ENCODE assay signal across 11 cellular contexts in genomic region chr1:22780696-22781095, GRCh38.
DNase-seq lines count a peak whose midpoint lies in the region; ATAC-seq and TF ChIP-seq lines count a peak whose summit lies in the region.
"Had no signal": no experiment of that assay in that cellular context is flagged by ENCODE, and none has a peak within 500 bp of the region (broad histone marks: within the 10 kb centered on the region; RNA-seq: fewer than 3 reads in every experiment).

No MANE protein-coding gene starts in this region.

- CTCF ChIA-PET in PC-3 (lab: Charles Lee): no interaction called here

- H3K4me3 ChIP-seq in PC-3 (ENCODE audit: low read length): no peak overlapping the region

- no peak overlapping the region for H2AFZ ChIP-seq in PC-3 (ENCODE audit: low read length)

- H3K36me3 ChIP-seq in PC-3 (ENCODE audit: low read depth, low read length): no peaks in the 10 kb centered on the region

- H3K27ac ChIP-seq in PC-3 (ENCODE audit: low read length) (no peak overlapping the region), foreskin keratinocyte (no peak overlapping the region)

- H3K9me3 ChIP-seq in PC-3 (ENCODE audit: low read length): no peaks in the 10 kb centered on the region

- H3K4me2 ChIP-seq in PC-3 (ENCODE audit: low read length): no peak overlapping the region

- H3K9ac ChIP-seq in PC-3 (ENCODE audit: low read length): no peak overlapping the region

- BruUV-seq in PC-3 (replicated peaks; lab: Mats Ljungman, UMichigan): no TSS peak

- H3K9me2 ChIP-seq in PC-3 (replicated peaks; ENCODE audit: low read length): no peaks in the 10 kb centered on the region

- H3K27me3 ChIP-seq in PC-3 (ENCODE audit: low read length) (no peaks in the 10 kb centered on the region), foreskin keratinocyte (peaks cover 43% of the 10 kb centered on the region)

- H3F3A ChIP-seq in PC-3 (ENCODE audit: low read length, unreplicated experiment): no peaks in the 10 kb centered on the region

- POLR2A ChIA-PET in PC-3 (lab: Charles Lee; ENCODE audit: unreplicated experiment): no interaction called here

- no peak for TF ChIP-seq CTCF in GM10266 (IDR thresholded peaks at IDR 0.05; ENCODE audit: control insufficient read depth, insufficient read depth, low read depth, missing control alignments)
- TF ChIP-seq CTCF in PC-3 (conservative IDR thresholded peaks at IDR 0.05; ENCODE audit: low read depth, low read length): no peak
- no peak for TF ChIP-seq CTCF in foreskin keratinocyte (conservative IDR thresholded peaks at IDR 0.05)

- H4K20me1 ChIP-seq in PC-3 (ENCODE audit: low read length): no peaks in the 10 kb centered on the region

- H3K4me1 ChIP-seq in PC-3 (ENCODE audit: insufficient read depth, low read length) (peaks cover 3% of the 10 kb centered on the region; the same call in 1 of the 2 replicates), foreskin keratinocyte (no peaks in the 10 kb centered on the region)

- intact Hi-C loops in PC-3 (cut with micrococcal nuclease): no loop called here

- DNase-seq in 8988T: peak; percentile 68
- DNase-seq in GM10266 (ENCODE audit: extremely low spot score): peak; percentile 33
- DNase-seq in PC-3: peak; percentile 39
- DNase-seq in foreskin keratinocyte: no peak
- DNase-seq: CD4-positive, alpha-beta T cell; NCI-H1092; stimulated activated naive CD8-positive, alpha-beta T cell treated with anti-CD3 and anti-CD28 coated beads, Interleukin-15, amount 100 ng/mL, for 72 hours had no signal

- H3K79me2 ChIP-seq in PC-3 (ENCODE audit: low read length): no peaks in the 10 kb centered on the region

- no peak; the same call in 1 of the 2 replicates for ATAC-seq in PC-3
- peak; percentile 42 for ATAC-seq in foreskin keratinocyte
- no peak for ATAC-seq in HG03442 (IDR thresholded peaks at IDR 0.05; ENCODE audit: unreplicated experiment)
- no peak for ATAC-seq in GM21381 (IDR thresholded peaks at IDR 0.05; ENCODE audit: unreplicated experiment)
- no peak for ATAC-seq in GM18502 (IDR thresholded peaks at IDR 0.05; ENCODE audit: poor library complexity, unreplicated experiment)
- no peak for ATAC-seq in HG03457 (IDR thresholded peaks at IDR 0.05; ENCODE audit: unreplicated experiment)
- ATAC-seq: stimulated activated naive CD8-positive, alpha-beta T cell treated with anti-CD3 and anti-CD28 coated beads, Interleukin-15, amount 100 ng/mL, for 72 hours had no signal

Comparison
In these comparisons a context has a peak if more than half of its experiments do, and no peak if none do; other contexts are left out.
1. DNase-seq: peak in 8988T (single experiment), GM10266 (single experiment) and PC-3 (single experiment); none in foreskin keratinocyte (0 of 2).